In genomic region chr6:46190889-46191288, GRCh38 we compare ENCODE assay signal across 22 cellular contexts. TPM values are rescaled to one million over a fixed set of nuclear protein-coding genes. Genes with fewer than 3 reads are reported as not detected.
"Had no signal": no experiment of that assay in that cellular context is flagged by ENCODE, and none has a peak within 500 bp of the region (broad histone marks: within the 10 kb centered on the region; RNA-seq: fewer than 3 reads in every experiment).

No MANE protein-coding gene starts in this region.

- H3K9me3 Mint-ChIP-seq: activated naive CD4-positive, alpha-beta T cell treated with anti-CD3 and anti-CD28 coated beads, Interleukin-2, amount 50 U/mL, for 24 hours; activated T-cell treated with anti-CD3 and anti-CD28 coated beads, Interleukin-2, amount 50 U/mL, for 72 hours; effector memory CD8-positive, alpha-beta T cell; naive thymus-derived CD8-positive, alpha-beta T cell; stimulated activated memory B cell treated with anti-CD40 and anti-IgM and Interleukin-4, amounts not matched to agents 10 μg/mL and 1 μg/mL and 100 μg/mL, for 72 hours had no signal

- H3K4me1 Mint-ChIP-seq: activated naive CD4-positive, alpha-beta T cell treated with anti-CD3 and anti-CD28 coated beads, Interleukin-2, amount 50 U/mL, for 24 hours; naive thymus-derived CD8-positive, alpha-beta T cell; stimulated activated memory B cell treated with anti-CD40 and anti-IgM and Interleukin-4, amounts not matched to agents 10 μg/mL and 1 μg/mL and 100 μg/mL, for 72 hours had no signal

- H3K36me3 ChIP-seq: prostate gland, right lobe of liver had no signal

- H3K9me3 ChIP-seq: mucosa of descending colon, prostate gland, right lobe of liver had no signal

- H3K27ac ChIP-seq: foreskin keratinocyte, prostate gland, right lobe of liver, VCaP had no signal

- H3K27me3 ChIP-seq: right lobe of liver had no signal

- DNase-seq: activated CD4-positive, alpha-beta T cell treated with anti-CD3 and anti-CD28 coated beads, Interleukin-2, amount 50 U/mL, for 4 hours; activated CD4-positive, CD25-positive, alpha-beta regulatory T cell treated with anti-CD3 and anti-CD28 coated beads, Interleukin-2, amount 50 U/mL, for 72 hours; activated effector memory CD4-positive, alpha-beta T cell treated with anti-CD3 and anti-CD28 coated beads, Interleukin-2, amount 50 U/mL, for 16 hours; activated T-cell treated with anti-CD3 and anti-CD28 coated beads, Interleukin-2, amount 50 U/mL, for 72 hours; dermis blood vessel endothelial cell; effector memory CD8-positive, alpha-beta T cell; foreskin keratinocyte; head of caudate nucleus; kidney glomerular epithelial cell; mesenchymal stem cell; mucosa of descending colon; naive thymus-derived CD8-positive, alpha-beta T cell; right lobe of liver; stimulated activated CD4-positive, alpha-beta T cell treated with anti-CD3 and anti-CD28 coated beads, Interleukin-4, amount 100 ng/mL, for 4 hours; T-helper 2 cell had no signal

- H3K4me3 ChIP-seq: mucosa of descending colon, prostate gland, right lobe of liver had no signal

- H3K27ac Mint-ChIP-seq: activated naive CD4-positive, alpha-beta T cell treated with anti-CD3 and anti-CD28 coated beads, Interleukin-2, amount 50 U/mL, for 24 hours; activated T-cell treated with anti-CD3 and anti-CD28 coated beads, Interleukin-2, amount 50 U/mL, for 72 hours; effector memory CD8-positive, alpha-beta T cell; naive thymus-derived CD8-positive, alpha-beta T cell; stimulated activated memory B cell treated with anti-CD40 and anti-IgM and Interleukin-4, amounts not matched to agents 10 μg/mL and 1 μg/mL and 100 μg/mL, for 72 hours had no signal

- H3K4me1 ChIP-seq: foreskin keratinocyte, right lobe of liver had no signal

- H3K4me3 Mint-ChIP-seq: activated naive CD4-positive, alpha-beta T cell treated with anti-CD3 and anti-CD28 coated beads, Interleukin-2, amount 50 U/mL, for 24 hours; activated T-cell treated with anti-CD3 and anti-CD28 coated beads, Interleukin-2, amount 50 U/mL, for 72 hours; effector memory CD8-positive, alpha-beta T cell; naive thymus-derived CD8-positive, alpha-beta T cell; stimulated activated memory B cell treated with anti-CD40 and anti-IgM and Interleukin-4, amounts not matched to agents 10 μg/mL and 1 μg/mL and 100 μg/mL, for 72 hours had no signal

- ATAC-seq: activated T-cell treated with anti-CD3 and anti-CD28 coated beads, Interleukin-2, amount 50 U/mL, for 72 hours; effector memory CD8-positive, alpha-beta T cell; foreskin keratinocyte; mucosa of descending colon; naive thymus-derived CD8-positive, alpha-beta T cell; right lobe of liver; stimulated activated memory B cell treated with anti-CD40 and anti-IgM and Interleukin-4, amounts not matched to agents 10 μg/mL and 1 μg/mL and 100 μg/mL, for 72 hours had no signal

- FAIRE-seq: bronchial epithelial cell, urothelium cell line had no signal

- H3K36me3 Mint-ChIP-seq: activated naive CD4-positive, alpha-beta T cell treated with anti-CD3 and anti-CD28 coated beads, Interleukin-2, amount 50 U/mL, for 24 hours; naive thymus-derived CD8-positive, alpha-beta T cell; stimulated activated memory B cell treated with anti-CD40 and anti-IgM and Interleukin-4, amounts not matched to agents 10 μg/mL and 1 μg/mL and 100 μg/mL, for 72 hours had no signal

RNA-seq across cellular contexts. Expression of gene ENPP5, which starts 20.1 kb away (rescaled TPM):
- total RNA-seq: osteocyte had no signal
